Comparison of ENCODE assay signal across 30 cellular contexts in genomic region chr1:113986802-113987201, GRCh38. TPM values are rescaled to one million over a fixed set of nuclear protein-coding genes. Genes with fewer than 3 reads are reported as not detected.
"Had no signal": no experiment of that assay in that cellular context is flagged by ENCODE, and none has a peak within 500 bp of the region (broad histone marks: within the 10 kb centered on the region; RNA-seq: fewer than 3 reads in every experiment).

No MANE protein-coding gene starts in this region.

- H3K27ac ChIP-seq: neutrophil, pancreas, prostate gland, right lobe of liver, sigmoid colon, spleen, suprapubic skin, testis, tibial artery, transverse colon, upper lobe of right lung, uterus had no signal

- H3K36me3 Mint-ChIP-seq: natural killer cell; stimulated activated memory B cell treated with anti-CD40 and anti-IgM and Interleukin-4, amounts not matched to agents 10 μg/mL and 1 μg/mL and 100 μg/mL, for 72 hours had no signal

- H3K27me3 ChIP-seq: pancreas, right lobe of liver, sigmoid colon, spleen, suprapubic skin, testis, tibial artery, transverse colon, uterus had no signal

- H3K27me3 Mint-ChIP-seq: stimulated activated naive CD8-positive, alpha-beta T cell treated with anti-CD3 and anti-CD28 coated beads, Interleukin-15, amount 100 ng/mL, for 72 hours; type B pancreatic cell had no signal

- DNase-seq: naive thymus-derived CD4-positive, alpha-beta T cell; natural killer cell; nephron progenitor cell; nucleus accumbens; pancreas; right cardiac atrium; right lobe of liver; sigmoid colon; small intestine; spleen; stimulated activated CD4-positive, alpha-beta T cell treated with anti-CD3 and anti-CD28 coated beads, Interleukin-12 subunit alpha, Interleukin-12 subunit beta, amount 100 ng/mL, for 4 hours; stimulated activated CD4-positive, alpha-beta T cell treated with anti-CD3 and anti-CD28 coated beads, Interleukin-1b, Interleukin-23, amount 100 ng/mL, for 48 hours; stimulated activated CD4-positive, alpha-beta T cell treated with anti-CD3 and anti-CD28 coated beads, Interleukin-4, amount 100 ng/mL, for 1 hour; stimulated activated CD4-positive, alpha-beta T cell treated with anti-CD3 and anti-CD28 coated beads, Interleukin-4, amount 100 ng/mL, for 4 hours; stimulated activated CD8-positive, alpha-beta memory T cell treated with anti-CD3 and anti-CD28 coated beads, Interleukin-4, amount 100 ng/mL, for 48 hours; stimulated activated naive CD4-positive, alpha-beta T cell; stimulated activated naive CD8-positive, alpha-beta T cell treated with anti-CD3 and anti-CD28 coated beads, Interleukin-15, amount 100 ng/mL, for 72 hours; stimulated activated naive CD8-positive, alpha-beta T cell treated with anti-CD3 and anti-CD28 coated beads, Interleukin-15, Interleukin-2, amounts not matched to agents 100 U/mL and 50 U/mL, for 24 hours; substantia nigra; testis; tibial artery; transverse colon; upper lobe of right lung; uterus had no signal

- ATAC-seq: naive thymus-derived CD4-positive, alpha-beta T cell; natural killer cell; pancreas; right cardiac atrium; right lobe of liver; stimulated activated memory B cell treated with anti-CD40 and anti-IgM and Interleukin-4, amounts not matched to agents 10 μg/mL and 1 μg/mL and 100 μg/mL, for 72 hours; stimulated activated naive CD8-positive, alpha-beta T cell treated with anti-CD3 and anti-CD28 coated beads, Interleukin-15, amount 100 ng/mL, for 72 hours; stimulated activated naive CD8-positive, alpha-beta T cell treated with anti-CD3 and anti-CD28 coated beads, Interleukin-15, Interleukin-2, amounts not matched to agents 100 U/mL and 50 U/mL, for 24 hours; upper lobe of right lung had no signal

- H3K9me3 Mint-ChIP-seq: natural killer cell had no signal

- H3K4me3 ChIP-seq: pancreas, prostate gland, right lobe of liver, sigmoid colon, spleen, suprapubic skin, testis, tibial artery, transverse colon, upper lobe of right lung, uterus had no signal

- H3K4me1 Mint-ChIP-seq: stimulated activated memory B cell treated with anti-CD40 and anti-IgM and Interleukin-4, amounts not matched to agents 10 μg/mL and 1 μg/mL and 100 μg/mL, for 72 hours had no signal

- H3K4me3 Mint-ChIP-seq: naive thymus-derived CD4-positive, alpha-beta T cell; natural killer cell; nephron progenitor cell; neural crest cell; stimulated activated memory B cell treated with anti-CD40 and anti-IgM and Interleukin-4, amounts not matched to agents 10 μg/mL and 1 μg/mL and 100 μg/mL, for 72 hours; stimulated activated naive CD8-positive, alpha-beta T cell treated with anti-CD3 and anti-CD28 coated beads, Interleukin-15, amount 100 ng/mL, for 72 hours; type B pancreatic cell had no signal

- H3K4me1 ChIP-seq: prostate gland had no signal

- H3K9me3 ChIP-seq: neutrophil, pancreas, prostate gland, right lobe of liver, sigmoid colon, spleen, suprapubic skin, testis, tibial artery, transverse colon, upper lobe of right lung, uterus had no signal

- H3K36me3 ChIP-seq: neutrophil, pancreas, prostate gland, right lobe of liver, sigmoid colon, spleen, suprapubic skin, tibial artery, transverse colon, upper lobe of right lung, uterus had no signal

- H3K27ac Mint-ChIP-seq: naive thymus-derived CD4-positive, alpha-beta T cell; natural killer cell; nephron progenitor cell; stimulated activated memory B cell treated with anti-CD40 and anti-IgM and Interleukin-4, amounts not matched to agents 10 μg/mL and 1 μg/mL and 100 μg/mL, for 72 hours; stimulated activated naive CD8-positive, alpha-beta T cell treated with anti-CD3 and anti-CD28 coated beads, Interleukin-15, amount 100 ng/mL, for 72 hours; type B pancreatic cell had no signal

RNA-seq across cellular contexts. Expression of gene OLFML3, which starts 7.5 kb away (rescaled TPM):
- polyA plus RNA-seq: naive thymus-derived CD4-positive, alpha-beta T cell had no signal
